8 cellular contexts compared by ENCODE assay signal in the genomic region with DNA sequence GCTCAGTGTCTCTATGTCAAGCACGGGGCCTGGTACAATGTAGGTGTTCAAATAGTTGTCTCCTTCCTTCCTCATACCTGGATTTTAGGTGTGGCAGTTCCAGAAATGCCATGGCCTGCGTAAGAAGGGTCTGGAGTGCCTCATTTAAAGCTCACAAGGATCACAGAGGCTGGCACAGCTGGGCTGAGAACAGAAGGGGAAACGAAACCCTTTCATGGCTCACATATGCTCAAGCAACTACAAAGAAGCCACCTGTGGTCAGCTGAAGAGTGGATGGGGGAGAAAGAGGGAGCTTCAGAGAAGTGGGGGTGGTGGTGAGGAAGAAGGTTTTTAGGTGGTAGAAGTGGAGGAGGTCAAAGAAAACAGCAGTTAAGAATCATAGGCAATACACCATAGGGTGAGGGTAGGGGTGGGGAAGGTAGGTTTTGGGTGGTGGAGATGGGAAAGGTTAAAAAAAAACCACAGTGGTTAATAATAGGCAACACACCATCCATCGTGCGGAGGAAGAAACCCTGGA. TPM values are rescaled to one million over a fixed set of nuclear protein-coding genes. Genes with fewer than 3 reads are reported as not detected.
A peak's percentile ranks its signal among the peaks of the same experiment; 100 is the strongest.
DNase-seq lines count a peak whose midpoint lies in the region; ATAC-seq and TF ChIP-seq lines count a peak whose summit lies in the region.

No MANE protein-coding gene starts in this region.

- H3K27ac Mint-ChIP-seq in memory B cell: peak overlapping the region; percentile 4
- no peak overlapping the region for H3K27ac Mint-ChIP-seq in WTC11

- no peaks in the 10 kb centered on the region for H3K36me3 ChIP-seq in MM.1S (replicated peaks; ENCODE audit: insufficient read depth, low read length)

- H3K4me1 ChIP-seq in MM.1S (ENCODE audit: low read length): peaks cover 50% of the 10 kb centered on the region

- TF ChIP-seq CTCF in MM.1S (IDR thresholded peaks at IDR 0.05; ENCODE audit: low read length): no peak
- no peak for TF ChIP-seq CTCF in WTC11 (IDR thresholded peaks at IDR 0.05)

- H4K20me1 ChIP-seq in MM.1S (ENCODE audit: insufficient read depth, low read length): no peaks in the 10 kb centered on the region

- no peak overlapping the region for H2AFZ ChIP-seq in MM.1S (ENCODE audit: low read length)

- H3K4me1 Mint-ChIP-seq in memory B cell: peaks cover 25% of the 10 kb centered on the region
- peaks cover 20% of the 10 kb centered on the region for H3K4me1 Mint-ChIP-seq in WTC11

- H3K4me2 ChIP-seq in MM.1S (ENCODE audit: low read depth, low read length): peak overlapping the region; percentile 89

- H3K27me3 ChIP-seq in MM.1S (replicated peaks; ENCODE audit: insufficient read depth, low read length): no peaks in the 10 kb centered on the region

- DNase-seq in MM.1S: peak; percentile 94
- peak; percentile 53 to 70 for DNase-seq in memory B cell (ENCODE audit: low spot score in 2 of 2)
- no peak for DNase-seq in WTC11 (ENCODE audit: low spot score)
- no peak for DNase-seq in NCI-H446 treated with DMSO at 0.1 percent for 48 hours (lab: John Stamatoyannopoulos, UW)
- no peak for DNase-seq in DMS53 treated with DMSO at 0.1 percent for 48 hours (lab: John Stamatoyannopoulos, UW; ENCODE audit: unreplicated experiment)
- no peak for DNase-seq in NCI-H2196 treated with DMSO at 0.1 percent for 48 hours (lab: John Stamatoyannopoulos, UW; ENCODE audit: unreplicated experiment)

- H3K9ac ChIP-seq in MM.1S (ENCODE audit: low read length): peak overlapping the region; percentile 38

- CTCF ChIA-PET in WTC11 (lab: Charles Lee): interaction anchor here (2.9 kb wide), 1 partner anchor 21 kb away, joined by 13 read pairs; no protein-coding TSS in a partner anchor

- H3K27ac ChIP-seq in MM.1S (ENCODE audit: low read length): peak overlapping the region; percentile 85

- peak overlapping the region; percentile 19 for H3K4me3 ChIP-seq in MM.1S (ENCODE audit: low read length)

- ATAC-seq in GM18861 (IDR thresholded peaks at IDR 0.05; ENCODE audit: unreplicated experiment) (peak; percentile 82), HG02571 (IDR thresholded peaks at IDR 0.05; ENCODE audit: unreplicated experiment) (peak; percentile 94), memory B cell (ENCODE audit: low read depth) (peak; percentile 99), WTC11 (no peak)

- POLR2A ChIA-PET in WTC11 (lab: Charles Lee): no interaction called here

- H3K9me3 Mint-ChIP-seq in memory B cell: no peaks in the 10 kb centered on the region
- H3K9me3 Mint-ChIP-seq in WTC11: peaks cover 11% of the 10 kb centered on the region

- H3K36me3 Mint-ChIP-seq in memory B cell: no peaks in the 10 kb centered on the region
- H3K36me3 Mint-ChIP-seq in WTC11: peaks cover 9% of the 10 kb centered on the region

- H3K9me3 ChIP-seq in MM.1S (replicated peaks; ENCODE audit: insufficient read depth, low read length): no peaks in the 10 kb centered on the region

- H3K9me2 ChIP-seq in MM.1S (replicated peaks; ENCODE audit: insufficient read depth, low read length): no peaks in the 10 kb centered on the region

- H3K27me3 Mint-ChIP-seq in memory B cell (no peaks in the 10 kb centered on the region), WTC11 (ENCODE audit: low read depth) (peaks cover 9% of the 10 kb centered on the region)

- H3F3A ChIP-seq in MM.1S (ENCODE audit: insufficient read depth, low read length): peaks cover 31% of the 10 kb centered on the region

- H3K4me3 Mint-ChIP-seq in memory B cell: peak overlapping the region; percentile 61
- H3K4me3 Mint-ChIP-seq in WTC11: no peak overlapping the region

- no peaks in the 10 kb centered on the region for H3K79me2 ChIP-seq in MM.1S (ENCODE audit: low read length)

TF ChIP-seq in WTC11, 78 proteins besides CTCF, POLR2A, EP300 and RAD21:
- TF ChIP-seq GRHL2 (CRISPR knock-in tag; IDR thresholded peaks at IDR 0.05; ENCODE audit: insufficient replicate concordance, severe bottlenecking) (no peak), ZBTB21 (CRISPR knock-in tag; IDR thresholded peaks at IDR 0.05; ENCODE audit: borderline replicate concordance) (no peak), IRF2 (CRISPR knock-in tag; IDR thresholded peaks at IDR 0.05; ENCODE audit: borderline replicate concordance, low read depth) (no peak), KAT7 (CRISPR knock-in tag; IDR thresholded peaks at IDR 0.05; ENCODE audit: borderline replicate concordance) (no peak), EMX1 (CRISPR knock-in tag; IDR thresholded peaks at IDR 0.05) (no peak), FOXP4 (CRISPR knock-in tag; IDR thresholded peaks at IDR 0.05) (no peak)
- TF ChIP-seq, protein P1, sequence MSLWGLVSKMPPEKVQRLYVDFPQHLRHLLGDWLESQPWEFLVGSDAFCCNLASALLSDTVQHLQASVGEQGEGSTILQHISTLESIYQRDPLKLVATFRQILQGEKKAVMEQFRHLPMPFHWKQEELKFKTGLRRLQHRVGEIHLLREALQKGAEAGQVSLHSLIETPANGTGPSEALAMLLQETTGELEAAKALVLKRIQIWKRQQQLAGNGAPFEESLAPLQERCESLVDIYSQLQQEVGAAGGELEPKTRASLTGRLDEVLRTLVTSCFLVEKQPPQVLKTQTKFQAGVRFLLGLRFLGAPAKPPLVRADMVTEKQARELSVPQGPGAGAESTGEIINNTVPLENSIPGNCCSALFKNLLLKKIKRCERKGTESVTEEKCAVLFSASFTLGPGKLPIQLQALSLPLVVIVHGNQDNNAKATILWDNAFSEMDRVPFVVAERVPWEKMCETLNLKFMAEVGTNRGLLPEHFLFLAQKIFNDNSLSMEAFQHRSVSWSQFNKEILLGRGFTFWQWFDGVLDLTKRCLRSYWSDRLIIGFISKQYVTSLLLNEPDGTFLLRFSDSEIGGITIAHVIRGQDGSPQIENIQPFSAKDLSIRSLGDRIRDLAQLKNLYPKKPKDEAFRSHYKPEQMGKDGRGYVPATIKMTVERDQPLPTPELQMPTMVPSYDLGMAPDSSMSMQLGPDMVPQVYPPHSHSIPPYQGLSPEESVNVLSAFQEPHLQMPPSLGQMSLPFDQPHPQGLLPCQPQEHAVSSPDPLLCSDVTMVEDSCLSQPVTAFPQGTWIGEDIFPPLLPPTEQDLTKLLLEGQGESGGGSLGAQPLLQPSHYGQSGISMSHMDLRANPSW (CRISPR knock-in tag; conservative IDR thresholded peaks at IDR 0.05; ENCODE audit: low read depth): no peak

RNA-seq across cellular contexts. Expression of gene TOP1, which starts 17.0 kb away (rescaled TPM):
- total RNA-seq in WTC11 (2021): 77.7 to 81.8 TPM (median 80.0 TPM) in 3 replicates

Comparison
In these comparisons a context has a peak if more than half of its experiments do, and no peak if none do; other contexts are left out.
1. DNase-seq: peak in MM.1S (single experiment) and memory B cell (2 of 2); none in WTC11 (single experiment), NCI-H446 treated with DMSO at 0.1 percent for 48 hours (single experiment), DMS53 treated with DMSO at 0.1 percent for 48 hours (single experiment) and NCI-H2196 treated with DMSO at 0.1 percent for 48 hours (single experiment).